26 cellular contexts compared by ENCODE assay signal in the genomic region with DNA sequence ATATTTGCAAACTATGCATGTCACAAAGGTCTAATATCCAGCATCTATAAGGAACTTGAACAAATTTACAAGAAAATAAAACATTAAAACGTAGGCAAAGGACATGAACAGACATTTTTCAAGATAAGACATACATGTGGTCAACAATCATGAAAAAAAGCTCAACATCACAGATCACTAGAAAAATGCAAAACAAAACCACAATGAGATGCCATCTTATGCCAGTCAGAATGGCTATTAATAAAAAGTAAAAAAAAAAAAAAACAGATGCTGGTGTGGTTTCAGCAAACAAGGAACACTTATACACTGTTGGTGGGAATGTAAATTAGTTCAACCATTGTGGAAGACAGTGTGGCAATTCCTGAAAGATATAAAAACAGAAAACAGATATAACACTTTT.
DNase-seq lines count a peak whose midpoint lies in the region; ATAC-seq, FAIRE-seq and TF ChIP-seq lines count a peak whose summit lies in the region.
"Had no signal": no experiment of that assay in that cellular context is flagged by ENCODE, and none has a peak within 500 bp of the region (broad histone marks: within the 10 kb centered on the region; RNA-seq: fewer than 3 reads in every experiment).

No MANE protein-coding gene starts in this region.

- H3K9me2 ChIP-seq in MM.1S (replicated peaks; ENCODE audit: insufficient read depth, low read length), result no peaks in the 10 kb centered on the region

- H3K36me3 ChIP-seq in MM.1S (replicated peaks; ENCODE audit: insufficient read depth, low read length) (no peaks in the 10 kb centered on the region), lower lobe of right lung (no peaks in the 10 kb centered on the region)
- H3K36me3 ChIP-seq: BE2C, MG63, SJCRH30 had no signal

- H3K27ac ChIP-seq in MM.1S (ENCODE audit: low read length) (no peak overlapping the region), lower lobe of right lung (no peak overlapping the region)
- H3K27ac ChIP-seq: PC-9, SJCRH30 had no signal

- intact Hi-C loops in lower lobe of right lung (cut with DNase I), result no loop called here

- H3K9ac ChIP-seq in MM.1S (ENCODE audit: low read length), result no peak overlapping the region

- no peaks in the 10 kb centered on the region for H3K79me2 ChIP-seq in MM.1S (ENCODE audit: low read length)

- no peaks in the 10 kb centered on the region for H3F3A ChIP-seq in MM.1S (ENCODE audit: insufficient read depth, low read length)

- H3K4me2 ChIP-seq in MM.1S (ENCODE audit: low read depth, low read length), result no peak overlapping the region
- H3K4me2 ChIP-seq: PC-9 had no signal

- H2AFZ ChIP-seq in MM.1S (ENCODE audit: low read length), result no peak overlapping the region
- H2AFZ ChIP-seq: PC-9 had no signal

- TF ChIP-seq CTCF in MM.1S (IDR thresholded peaks at IDR 0.05; ENCODE audit: low read length) (no peak), lower lobe of right lung (IDR thresholded peaks at IDR 0.05) (no peak), D721Med (IDR thresholded peaks at IDR 0.05; ENCODE audit: insufficient read depth, missing control alignments) (no peak)

- H3K9me3 ChIP-seq in MM.1S (replicated peaks; ENCODE audit: insufficient read depth, low read length) (no peaks in the 10 kb centered on the region), lower lobe of right lung (no peaks in the 10 kb centered on the region)
- H3K9me3 ChIP-seq: BE2C, MG63, SJCRH30 had no signal

- H3K4me3 ChIP-seq in MM.1S (ENCODE audit: low read length), result no peak overlapping the region
- H3K4me3 ChIP-seq in lower lobe of right lung, result no peak overlapping the region
- H3K4me3 ChIP-seq: K562, MG63, PC-9, SJCRH30 had no signal

- H3K27me3 ChIP-seq in MM.1S (replicated peaks; ENCODE audit: insufficient read depth, low read length), result no peaks in the 10 kb centered on the region
- H3K27me3 ChIP-seq in lower lobe of right lung (ENCODE audit: low read depth), result no peaks in the 10 kb centered on the region
- H3K27me3 ChIP-seq: BE2C, MG63, SJCRH30 had no signal

- peak; percentile 1 for DNase-seq in EL
- peak; percentile 36 for DNase-seq in MM.1S
- DNase-seq in foreskin melanocyte, result peak; percentile 48
- DNase-seq in lower lobe of right lung, result no peak
- no peak for DNase-seq in D721Med (ENCODE audit: insufficient read length, low spot score)
- DNase-seq: BE2C; CD8-positive, alpha-beta memory T cell; DMS79 treated with DMSO at 0.1 percent for 48 hours; Kasumi-1; MG63; NCI-H1417; NCI-H1694; NCI-H2029 treated with DMSO at 0.1 percent for 48 hours; NCI-H446 treated with DMSO at 0.1 percent for 48 hours; NCI-H526; NCI-H82; NK-92 treated with Interleukin-12 subunit alpha and Interleukin-12 subunit beta, amount 100 ng/mL, for 24 hours; PC-9; SJCRH30 had no signal

- H3K4me1 ChIP-seq in MM.1S (ENCODE audit: low read length) (no peaks in the 10 kb centered on the region), lower lobe of right lung (no peaks in the 10 kb centered on the region)
- H3K4me1 ChIP-seq: BE2C, SJCRH30 had no signal

- ATAC-seq in HG03520 (IDR thresholded peaks at IDR 0.05; ENCODE audit: unreplicated experiment) (no peak), HG03280 (IDR thresholded peaks at IDR 0.05; ENCODE audit: unreplicated experiment) (no peak), lower lobe of right lung (no peak)
- ATAC-seq: K562, Right ventricle myocardium inferior had no signal

- no peak for FAIRE-seq in D721Med (lab: Jason Lieb, UNC)
- FAIRE-seq: GM19239, H54, HTR-8/SVneo, K562 had no signal

- H4K20me1 ChIP-seq in MM.1S (ENCODE audit: insufficient read depth, low read length), result no peaks in the 10 kb centered on the region

Comparison
In these comparisons a context has a peak if more than half of its experiments do, and no peak if none do; other contexts are left out.
1. DNase-seq: peak in EL (single experiment), MM.1S (single experiment) and foreskin melanocyte (single experiment); none in lower lobe of right lung (single experiment) and D721Med (single experiment).